9 cellular contexts compared by ENCODE assay signal in genomic region chr5:39076101-39076756, GRCh38. TPM values are rescaled to one million over a fixed set of nuclear protein-coding genes. Genes with fewer than 3 reads are reported as not detected.
DNase-seq lines count a peak whose midpoint lies in the region; ATAC-seq and TF ChIP-seq lines count a peak whose summit lies in the region.
"Had no signal": no experiment of that assay in that cellular context is flagged by ENCODE, and none has a peak within 500 bp of the region (broad histone marks: within the 10 kb centered on the region; RNA-seq: fewer than 3 reads in every experiment).

No MANE protein-coding gene starts in this region.

- H3K4me3 ChIP-seq in GM12865 (ENCODE audit: low read depth, low read length) (peak overlapping the region; percentile 37; the same call in 1 of the 2 replicates), MM.1S (ENCODE audit: low read length) (peak overlapping the region; percentile 46), colonic mucosa (no peak overlapping the region), psoas muscle (peak overlapping the region; percentile 74)

- H3K27me3 ChIP-seq in MM.1S (replicated peaks; ENCODE audit: insufficient read depth, low read length) = no peaks in the 10 kb centered on the region
- H3K27me3 ChIP-seq in colonic mucosa = no peaks in the 10 kb centered on the region
- no peaks in the 10 kb centered on the region for H3K27me3 ChIP-seq in psoas muscle (ENCODE audit: insufficient read depth in 3 of 3, low read length in 2 of 3)

- no peak overlapping the region for H2AFZ ChIP-seq in MM.1S (ENCODE audit: low read length)

- TF ChIP-seq CTCF in GM12865 (IDR thresholded peaks at IDR 0.05; ENCODE audit: insufficient read depth, low read depth, low read length, missing control alignments) (no peak), MM.1S (IDR thresholded peaks at IDR 0.05; ENCODE audit: low read length) (no peak), colonic mucosa (IDR thresholded peaks at IDR 0.05) (no peak), psoas muscle (IDR thresholded peaks at IDR 0.05) (no peak)

- H4K20me1 ChIP-seq in MM.1S (ENCODE audit: insufficient read depth, low read length) = peaks cover 17% of the 10 kb centered on the region; the same call in 1 of the 2 replicates

- H3K4me1 ChIP-seq in MM.1S (ENCODE audit: low read length) (peaks cover 18% of the 10 kb centered on the region), colonic mucosa (no peaks in the 10 kb centered on the region), psoas muscle (peaks cover 36% of the 10 kb centered on the region)

- H3K27ac ChIP-seq in MM.1S (ENCODE audit: low read length) = peak overlapping the region; percentile 89
- H3K27ac ChIP-seq in colonic mucosa = peak overlapping the region; percentile 6
- H3K27ac ChIP-seq in psoas muscle = peak overlapping the region; percentile 93

- ATAC-seq in psoas muscle (no peak), GM19452 (IDR thresholded peaks at IDR 0.05; ENCODE audit: unreplicated experiment) (no peak), HG02610 (IDR thresholded peaks at IDR 0.05; ENCODE audit: unreplicated experiment) (no peak)

- H3K36me3 ChIP-seq in MM.1S (replicated peaks; ENCODE audit: insufficient read depth, low read length) (no peaks in the 10 kb centered on the region), colonic mucosa (no peaks in the 10 kb centered on the region), psoas muscle (ENCODE audit: insufficient read depth in 1 of 2, low read depth in 1 of 2) (no peaks in the 10 kb centered on the region)

- no peaks in the 10 kb centered on the region for H3K9me2 ChIP-seq in MM.1S (replicated peaks; ENCODE audit: insufficient read depth, low read length)

- H3K9me3 ChIP-seq in MM.1S (replicated peaks; ENCODE audit: insufficient read depth, low read length) (no peaks in the 10 kb centered on the region), colonic mucosa (no peaks in the 10 kb centered on the region), psoas muscle (no peaks in the 10 kb centered on the region)

- intact Hi-C loops in colonic mucosa (cut with DNase I) (no loop called here), psoas muscle (cut with DNase I) (loop anchor here in 1 of 2 donors (5.0 kb wide), 1 partner anchor 79 kb away; no protein-coding TSS in a partner anchor)

- H3K79me2 ChIP-seq in MM.1S (ENCODE audit: low read length) = peaks cover 37% of the 10 kb centered on the region

- H3K4me2 ChIP-seq in MM.1S (ENCODE audit: low read depth, low read length) = peak overlapping the region; percentile 70

- 76 to 91% (median 81%) methylated on average over 6 of the region's 6 CpGs for WGBS in psoas muscle, 3 donors

- H3K9ac ChIP-seq in MM.1S (ENCODE audit: low read length) (peak overlapping the region; percentile 43), colonic mucosa (ENCODE audit: low read depth in 2 of 2, low read length in 2 of 2) (no peak overlapping the region)

- H3F3A ChIP-seq in MM.1S (ENCODE audit: insufficient read depth, low read length) = peaks cover 34% of the 10 kb centered on the region

- no peak for DNase-seq in GM12865 (ENCODE audit: low read depth)
- no peak for DNase-seq in MM.1S
- DNase-seq in colonic mucosa = no peak
- DNase-seq in psoas muscle = no peak
- DNase-seq in stimulated activated naive CD4-positive, alpha-beta T cell (lab: John Stamatoyannopoulos, UW) = no peak
- no peak for DNase-seq in effector CD4-positive, alpha-beta T cell
- DNase-seq: NCI-H526 had no signal

RNA-seq across cellular contexts. Expression of gene RICTOR, which starts 2.0 kb away (rescaled TPM):
- 10 to 100 TPM; 15.1 to 32.9 TPM for total RNA-seq in colonic mucosa
- total RNA-seq in psoas muscle = 10 to 100 TPM; 34.0 to 46.7 (median 41.0) TPM
- polyA plus RNA-seq in psoas muscle = 1 to 10 TPM; 2.7 to 9.5 (median 6.4) TPM

Comparison
In these comparisons a context has a peak if more than half of its experiments do, and no peak if none do; other contexts are left out.
1. H3K27ac ChIP-seq: peak in every context shown above with its lines; median percentile 93 in psoas muscle; 89 in MM.1S; 6 in colonic mucosa.